27 cellular contexts compared by ENCODE assay signal in the genomic region with DNA sequence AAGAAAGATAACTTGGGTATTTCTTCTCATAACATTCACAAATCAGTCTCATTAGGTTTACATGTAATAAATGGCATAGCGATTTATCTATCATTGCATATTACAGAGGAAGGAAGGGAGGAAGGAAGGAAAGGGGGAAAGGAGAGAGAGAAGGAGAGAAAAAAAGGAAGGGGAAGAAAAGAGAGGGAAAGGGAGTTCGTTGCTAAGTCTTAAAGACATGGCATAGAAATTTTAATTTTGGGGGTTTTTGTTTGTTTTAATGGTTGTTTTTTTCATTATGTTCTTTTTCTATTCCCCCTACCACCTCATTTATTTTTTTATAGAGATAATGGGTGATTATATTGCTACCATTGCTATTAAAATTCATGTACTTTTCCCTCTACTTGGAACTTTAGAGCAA.
"Had no signal": no experiment of that assay in that cellular context is flagged by ENCODE, and none has a peak within 500 bp of the region (broad histone marks: within the 10 kb centered on the region; RNA-seq: fewer than 3 reads in every experiment).

No MANE protein-coding gene starts in this region.

- H3K36me3 ChIP-seq: colonic mucosa, esophagus muscularis mucosa, esophagus squamous epithelium, gastrocnemius medialis, gastroesophageal sphincter, heart left ventricle, heart right ventricle had no signal

- DNase-seq: colonic mucosa; cortex of kidney; dermis blood vessel endothelial cell; dorsolateral prefrontal cortex; effector CD4-positive, alpha-beta T cell; effector CD8-positive, alpha-beta T cell; effector memory CD4-positive, alpha-beta T cell; effector memory CD8-positive, alpha-beta T cell; endodermal cell; erythroblast; esophagus squamous epithelium; foreskin fibroblast; foreskin keratinocyte; foreskin melanocyte; gastrocnemius medialis; glutamatergic neuron; head of caudate nucleus; heart left ventricle; heart right ventricle had no signal

- H3K9me3 ChIP-seq: colonic mucosa, esophagus muscularis mucosa, esophagus squamous epithelium, gastrocnemius medialis, gastroesophageal sphincter, heart left ventricle had no signal

- ATAC-seq: effector memory CD8-positive, alpha-beta T cell; esophagus mucosa; foreskin keratinocyte; gastrocnemius medialis; gastroesophageal sphincter; heart left ventricle; heart right ventricle had no signal

- H3K9me3 Mint-ChIP-seq: dendritic cell treated with granulocyte-macrophage colony-stimulating factor and Interleukin-4, amounts not matched to agents 40 ng/mL and 50 ng/mL, for 4 days; endodermal cell had no signal

- FAIRE-seq: endometrium, endothelial cell of umbilical vein had no signal

- H3K27ac Mint-ChIP-seq: dendritic cell treated with granulocyte-macrophage colony-stimulating factor and Interleukin-4, amounts not matched to agents 40 ng/mL and 50 ng/mL, for 4 days; effector memory CD8-positive, alpha-beta T cell; endodermal cell had no signal

- H3K27me3 Mint-ChIP-seq: dendritic cell treated with granulocyte-macrophage colony-stimulating factor and Interleukin-4, amounts not matched to agents 40 ng/mL and 50 ng/mL, for 4 days; effector memory CD8-positive, alpha-beta T cell had no signal

- H3K4me3 ChIP-seq: colonic mucosa, coronary artery, dorsolateral prefrontal cortex, esophagus muscularis mucosa, esophagus squamous epithelium, gastrocnemius medialis, gastroesophageal sphincter, heart left ventricle, heart right ventricle had no signal

- H3K4me1 Mint-ChIP-seq: endodermal cell had no signal

- H3K27me3 ChIP-seq: colonic mucosa, dorsolateral prefrontal cortex, esophagus muscularis mucosa, esophagus squamous epithelium, foreskin keratinocyte, gastrocnemius medialis, gastroesophageal sphincter, heart left ventricle, heart right ventricle had no signal

- H3K27ac ChIP-seq: colonic mucosa, coronary artery, dorsolateral prefrontal cortex, epithelial cell of prostate, esophagus muscularis mucosa, esophagus squamous epithelium, foreskin keratinocyte, gastrocnemius medialis, gastroesophageal sphincter, heart left ventricle, heart right ventricle had no signal

- H3K4me3 Mint-ChIP-seq: dendritic cell treated with granulocyte-macrophage colony-stimulating factor and Interleukin-4, amounts not matched to agents 40 ng/mL and 50 ng/mL, for 4 days; effector memory CD8-positive, alpha-beta T cell; endodermal cell had no signal

- H3K4me1 ChIP-seq: colonic mucosa, esophagus muscularis mucosa, esophagus squamous epithelium, foreskin keratinocyte, gastrocnemius medialis, gastroesophageal sphincter, heart left ventricle, heart right ventricle had no signal
